Comparison of ENCODE assay signal across 1 cellular context in the genomic region with DNA sequence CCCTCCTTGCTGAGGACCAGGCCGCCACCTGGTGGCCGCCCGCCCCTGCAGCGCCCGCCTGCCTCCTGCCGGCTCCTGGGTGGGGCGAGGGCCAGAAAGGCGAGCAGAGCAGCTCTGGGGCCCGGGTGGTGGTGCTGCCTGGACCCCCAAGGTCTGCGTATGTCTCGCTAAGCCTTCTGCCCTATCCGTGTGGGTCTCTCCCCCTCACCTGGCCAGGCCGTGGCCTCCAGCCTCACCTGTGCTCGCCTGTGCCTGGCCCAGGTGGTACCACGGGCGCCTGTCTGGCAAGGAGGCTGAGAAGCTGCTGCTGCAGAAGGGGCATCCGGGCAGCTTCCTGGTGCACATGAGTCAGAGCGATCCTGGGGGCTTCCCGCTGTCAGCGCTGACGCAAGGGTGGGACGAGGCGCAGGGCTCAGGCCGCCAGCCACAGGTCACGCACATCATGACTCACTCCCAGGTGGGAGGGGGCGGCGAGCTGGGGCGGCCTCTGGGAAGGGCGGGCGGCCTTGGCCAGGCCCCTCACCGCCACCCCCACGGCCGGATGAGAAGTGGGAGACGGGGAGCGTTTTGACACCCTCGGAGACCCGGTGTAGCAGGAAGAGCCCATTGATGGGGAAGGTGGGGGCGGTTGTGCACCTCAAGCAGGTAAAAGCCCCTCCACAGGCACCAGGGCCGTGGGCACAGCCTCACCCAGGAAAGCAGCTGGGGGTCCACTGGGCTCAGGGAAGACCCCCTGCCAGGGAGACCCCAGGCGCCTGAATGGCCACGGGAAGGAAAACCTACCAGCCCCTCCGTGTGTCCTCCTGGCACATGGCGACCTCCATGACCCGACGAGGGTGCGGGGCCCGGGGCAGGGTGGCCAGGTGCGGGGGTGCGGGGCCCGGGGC.
A peak's percentile ranks its signal among the peaks of the same experiment; 100 is the strongest.
TF ChIP-seq lines count a peak whose summit lies in the region.

No MANE protein-coding gene starts in this region.

TF ChIP-seq in K562, 482 proteins besides CTCF, POLR2A, EP300 and RAD21 (continued from another document and continues in another):
- TF ChIP-seq, protein P1, sequence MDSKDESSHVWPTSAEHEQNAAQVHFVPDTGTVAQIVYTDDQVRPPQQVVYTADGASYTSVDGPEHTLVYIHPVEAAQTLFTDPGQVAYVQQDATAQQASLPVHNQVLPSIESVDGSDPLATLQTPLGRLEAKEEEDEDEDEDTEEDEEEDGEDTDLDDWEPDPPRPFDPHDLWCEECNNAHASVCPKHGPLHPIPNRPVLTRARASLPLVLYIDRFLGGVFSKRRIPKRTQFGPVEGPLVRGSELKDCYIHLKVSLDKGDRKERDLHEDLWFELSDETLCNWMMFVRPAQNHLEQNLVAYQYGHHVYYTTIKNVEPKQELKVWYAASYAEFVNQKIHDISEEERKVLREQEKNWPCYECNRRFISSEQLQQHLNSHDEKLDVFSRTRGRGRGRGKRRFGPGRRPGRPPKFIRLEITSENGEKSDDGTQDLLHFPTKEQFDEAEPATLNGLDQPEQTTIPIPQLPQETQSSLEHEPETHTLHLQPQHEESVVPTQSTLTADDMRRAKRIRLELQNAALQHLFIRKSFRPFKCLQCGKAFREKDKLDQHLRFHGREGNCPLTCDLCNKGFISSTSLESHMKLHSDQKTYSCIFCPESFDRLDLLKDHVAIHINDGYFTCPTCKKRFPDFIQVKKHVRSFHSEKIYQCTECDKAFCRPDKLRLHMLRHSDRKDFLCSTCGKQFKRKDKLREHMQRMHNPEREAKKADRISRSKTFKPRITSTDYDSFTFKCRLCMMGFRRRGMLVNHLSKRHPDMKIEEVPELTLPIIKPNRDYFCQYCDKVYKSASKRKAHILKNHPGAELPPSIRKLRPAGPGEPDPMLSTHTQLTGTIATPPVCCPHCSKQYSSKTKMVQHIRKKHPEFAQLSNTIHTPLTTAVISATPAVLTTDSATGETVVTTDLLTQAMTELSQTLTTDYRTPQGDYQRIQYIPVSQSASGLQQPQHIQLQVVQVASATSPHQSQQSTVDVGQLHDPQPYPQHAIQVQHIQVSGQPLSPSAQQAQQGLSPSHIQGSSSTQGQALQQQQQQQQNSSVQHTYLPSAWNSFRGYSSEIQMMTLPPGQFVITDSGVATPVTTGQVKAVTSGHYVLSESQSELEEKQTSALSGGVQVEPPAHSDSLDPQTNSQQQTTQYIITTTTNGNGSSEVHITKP (IDR thresholded peaks at IDR 0.05; ENCODE audit: partially characterized antibody): peak; percentile 96
- TF ChIP-seq U2AF2 (optimal IDR thresholded peaks at IDR 0.05; ENCODE audit: low read depth, low read length): no peak
- no peak for TF ChIP-seq ZNF695 (CRISPR knock-in tag; IDR thresholded peaks at IDR 0.05)
- peak; percentile 27 for TF ChIP-seq ETS1 (conservative IDR thresholded peaks at IDR 0.05; ENCODE audit: control insufficient read depth, low read depth, low read length)
- peak; percentile 76 for TF ChIP-seq POLR2G (IDR thresholded peaks at IDR 0.05; ENCODE audit: low read depth, low read length)
- peak; percentile 70 for TF ChIP-seq HNRNPLL (IDR thresholded peaks at IDR 0.05; ENCODE audit: low read depth, low read length, poor library complexity, severe bottlenecking)
- TF ChIP-seq ARID1B (IDR thresholded peaks at IDR 0.05): peak; percentile 89
- peak; percentile 82; the same call in 1 of the 2 replicates for TF ChIP-seq MYNN (IDR thresholded peaks at IDR 0.05)
- TF ChIP-seq MYNN (CRISPR knock-in tag; IDR thresholded peaks at IDR 0.05): no peak
- TF ChIP-seq, protein P2, sequence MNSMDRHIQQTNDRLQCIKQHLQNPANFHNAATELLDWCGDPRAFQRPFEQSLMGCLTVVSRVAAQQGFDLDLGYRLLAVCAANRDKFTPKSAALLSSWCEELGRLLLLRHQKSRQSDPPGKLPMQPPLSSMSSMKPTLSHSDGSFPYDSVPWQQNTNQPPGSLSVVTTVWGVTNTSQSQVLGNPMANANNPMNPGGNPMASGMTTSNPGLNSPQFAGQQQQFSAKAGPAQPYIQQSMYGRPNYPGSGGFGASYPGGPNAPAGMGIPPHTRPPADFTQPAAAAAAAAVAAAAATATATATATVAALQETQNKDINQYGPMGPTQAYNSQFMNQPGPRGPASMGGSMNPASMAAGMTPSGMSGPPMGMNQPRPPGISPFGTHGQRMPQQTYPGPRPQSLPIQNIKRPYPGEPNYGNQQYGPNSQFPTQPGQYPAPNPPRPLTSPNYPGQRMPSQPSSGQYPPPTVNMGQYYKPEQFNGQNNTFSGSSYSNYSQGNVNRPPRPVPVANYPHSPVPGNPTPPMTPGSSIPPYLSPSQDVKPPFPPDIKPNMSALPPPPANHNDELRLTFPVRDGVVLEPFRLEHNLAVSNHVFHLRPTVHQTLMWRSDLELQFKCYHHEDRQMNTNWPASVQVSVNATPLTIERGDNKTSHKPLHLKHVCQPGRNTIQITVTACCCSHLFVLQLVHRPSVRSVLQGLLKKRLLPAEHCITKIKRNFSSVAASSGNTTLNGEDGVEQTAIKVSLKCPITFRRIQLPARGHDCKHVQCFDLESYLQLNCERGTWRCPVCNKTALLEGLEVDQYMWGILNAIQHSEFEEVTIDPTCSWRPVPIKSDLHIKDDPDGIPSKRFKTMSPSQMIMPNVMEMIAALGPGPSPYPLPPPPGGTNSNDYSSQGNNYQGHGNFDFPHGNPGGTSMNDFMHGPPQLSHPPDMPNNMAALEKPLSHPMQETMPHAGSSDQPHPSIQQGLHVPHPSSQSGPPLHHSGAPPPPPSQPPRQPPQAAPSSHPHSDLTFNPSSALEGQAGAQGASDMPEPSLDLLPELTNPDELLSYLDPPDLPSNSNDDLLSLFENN (IDR thresholded peaks at IDR 0.05; ENCODE audit: low read depth in 2 of 2, low read length in 2 of 2): no peak
- TF ChIP-seq RBM22 (IDR thresholded peaks at IDR 0.05; ENCODE audit: low read depth, low read length, poor library complexity, severe bottlenecking): peak; percentile 61
- TF ChIP-seq FOXM1 (IDR thresholded peaks at IDR 0.05; ENCODE audit: low read depth): no peak
- peak; percentile 76; the same call in 1 of the 2 replicates for TF ChIP-seq FOXM1 (CRISPR knock-in tag; IDR thresholded peaks at IDR 0.05; ENCODE audit: low read depth)
- TF ChIP-seq CEBPB (tag; IDR thresholded peaks at IDR 0.05): peak; percentile 75; the same call in 1 of the 2 replicates
- TF ChIP-seq NUFIP1 (IDR thresholded peaks at IDR 0.05; ENCODE audit: partially characterized antibody): no peak
- peak; percentile 25; the same call in 1 of the 2 replicates for TF ChIP-seq PHF8 (IDR thresholded peaks at IDR 0.05; ENCODE audit: borderline replicate concordance, low read length)
- no peak for TF ChIP-seq HSF4 (CRISPR knock-in tag; IDR thresholded peaks at IDR 0.05; ENCODE audit: borderline replicate concordance)
- TF ChIP-seq EGR1 (conservative IDR thresholded peaks at IDR 0.05): peak; percentile 98
- TF ChIP-seq MGA (IDR thresholded peaks at IDR 0.05): peak; percentile 52; the same call in 1 of the 2 replicates
- peak; percentile 50 for TF ChIP-seq NEUROD1 (IDR thresholded peaks at IDR 0.05; ENCODE audit: borderline replicate concordance, low read depth, low read length, partially characterized antibody)
- peak in 1 of 2 experiments; percentile 56; a peak in 3 of 4 replicates for TF ChIP-seq TRIM24 (IDR thresholded peaks at IDR 0.05)
- TF ChIP-seq HDAC2 (IDR thresholded peaks at IDR 0.05): peak; percentile 27; the same call in 1 of the 2 replicates
- TF ChIP-seq ELF4 (CRISPR knock-in tag; IDR thresholded peaks at IDR 0.05): no peak
- peak; percentile 98 for TF ChIP-seq FOSL1 (tag; conservative IDR thresholded peaks at IDR 0.05)
- no peak for TF ChIP-seq ELF2 (CRISPR knock-in tag; IDR thresholded peaks at IDR 0.05)
- TF ChIP-seq, protein P3, sequence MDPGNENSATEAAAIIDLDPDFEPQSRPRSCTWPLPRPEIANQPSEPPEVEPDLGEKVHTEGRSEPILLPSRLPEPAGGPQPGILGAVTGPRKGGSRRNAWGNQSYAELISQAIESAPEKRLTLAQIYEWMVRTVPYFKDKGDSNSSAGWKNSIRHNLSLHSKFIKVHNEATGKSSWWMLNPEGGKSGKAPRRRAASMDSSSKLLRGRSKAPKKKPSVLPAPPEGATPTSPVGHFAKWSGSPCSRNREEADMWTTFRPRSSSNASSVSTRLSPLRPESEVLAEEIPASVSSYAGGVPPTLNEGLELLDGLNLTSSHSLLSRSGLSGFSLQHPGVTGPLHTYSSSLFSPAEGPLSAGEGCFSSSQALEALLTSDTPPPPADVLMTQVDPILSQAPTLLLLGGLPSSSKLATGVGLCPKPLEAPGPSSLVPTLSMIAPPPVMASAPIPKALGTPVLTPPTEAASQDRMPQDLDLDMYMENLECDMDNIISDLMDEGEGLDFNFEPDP (CRISPR knock-in tag; IDR thresholded peaks at IDR 0.05): no peak
- TF ChIP-seq NCOA1 (IDR thresholded peaks at IDR 0.05; ENCODE audit: low read depth): peak; percentile 40; the same call in 1 of the 2 replicates
- TF ChIP-seq SLC30A9 (CRISPR knock-in tag; IDR thresholded peaks at IDR 0.05): no peak
- TF ChIP-seq SPI1 (IDR thresholded peaks at IDR 0.05; ENCODE audit: borderline replicate concordance, low read depth, low read length): no peak
- TF ChIP-seq SAP30 (IDR thresholded peaks at IDR 0.05; ENCODE audit: borderline replicate concordance, insufficient read depth, low read depth, low read length, poor library complexity, severe bottlenecking): peak; percentile 28
- TF ChIP-seq ZNF511 (CRISPR knock-in tag; IDR thresholded peaks at IDR 0.05): peak; percentile 84
